ENCODE assay signal across 1 cellular context in the genomic region with DNA sequence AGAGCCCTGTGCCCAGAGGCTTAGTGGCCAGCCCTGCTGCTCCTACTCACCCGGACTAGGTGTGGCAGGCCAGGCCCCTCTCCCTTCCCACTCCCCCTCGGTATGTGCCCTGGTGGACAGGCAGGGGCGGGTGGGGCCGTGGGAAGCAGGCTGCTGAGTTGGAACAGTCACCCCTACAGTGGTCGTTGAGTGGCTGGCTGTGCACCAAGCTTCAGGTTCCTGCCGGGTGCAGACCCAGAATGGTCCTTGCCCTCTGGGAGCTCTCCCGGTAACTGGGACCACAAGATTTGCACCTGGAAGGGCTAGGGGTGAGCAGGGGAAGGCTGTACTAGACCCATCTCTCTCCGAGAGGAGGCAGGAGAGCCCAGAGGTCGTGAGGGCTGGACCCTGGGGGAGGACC.
TF ChIP-seq lines count a peak whose summit lies in the region.

No MANE protein-coding gene starts in this region.

TF ChIP-seq in HEK293, 187 proteins besides CTCF, POLR2A, EP300 and RAD21 (continued from another document):
- TF ChIP-seq, protein P1, sequence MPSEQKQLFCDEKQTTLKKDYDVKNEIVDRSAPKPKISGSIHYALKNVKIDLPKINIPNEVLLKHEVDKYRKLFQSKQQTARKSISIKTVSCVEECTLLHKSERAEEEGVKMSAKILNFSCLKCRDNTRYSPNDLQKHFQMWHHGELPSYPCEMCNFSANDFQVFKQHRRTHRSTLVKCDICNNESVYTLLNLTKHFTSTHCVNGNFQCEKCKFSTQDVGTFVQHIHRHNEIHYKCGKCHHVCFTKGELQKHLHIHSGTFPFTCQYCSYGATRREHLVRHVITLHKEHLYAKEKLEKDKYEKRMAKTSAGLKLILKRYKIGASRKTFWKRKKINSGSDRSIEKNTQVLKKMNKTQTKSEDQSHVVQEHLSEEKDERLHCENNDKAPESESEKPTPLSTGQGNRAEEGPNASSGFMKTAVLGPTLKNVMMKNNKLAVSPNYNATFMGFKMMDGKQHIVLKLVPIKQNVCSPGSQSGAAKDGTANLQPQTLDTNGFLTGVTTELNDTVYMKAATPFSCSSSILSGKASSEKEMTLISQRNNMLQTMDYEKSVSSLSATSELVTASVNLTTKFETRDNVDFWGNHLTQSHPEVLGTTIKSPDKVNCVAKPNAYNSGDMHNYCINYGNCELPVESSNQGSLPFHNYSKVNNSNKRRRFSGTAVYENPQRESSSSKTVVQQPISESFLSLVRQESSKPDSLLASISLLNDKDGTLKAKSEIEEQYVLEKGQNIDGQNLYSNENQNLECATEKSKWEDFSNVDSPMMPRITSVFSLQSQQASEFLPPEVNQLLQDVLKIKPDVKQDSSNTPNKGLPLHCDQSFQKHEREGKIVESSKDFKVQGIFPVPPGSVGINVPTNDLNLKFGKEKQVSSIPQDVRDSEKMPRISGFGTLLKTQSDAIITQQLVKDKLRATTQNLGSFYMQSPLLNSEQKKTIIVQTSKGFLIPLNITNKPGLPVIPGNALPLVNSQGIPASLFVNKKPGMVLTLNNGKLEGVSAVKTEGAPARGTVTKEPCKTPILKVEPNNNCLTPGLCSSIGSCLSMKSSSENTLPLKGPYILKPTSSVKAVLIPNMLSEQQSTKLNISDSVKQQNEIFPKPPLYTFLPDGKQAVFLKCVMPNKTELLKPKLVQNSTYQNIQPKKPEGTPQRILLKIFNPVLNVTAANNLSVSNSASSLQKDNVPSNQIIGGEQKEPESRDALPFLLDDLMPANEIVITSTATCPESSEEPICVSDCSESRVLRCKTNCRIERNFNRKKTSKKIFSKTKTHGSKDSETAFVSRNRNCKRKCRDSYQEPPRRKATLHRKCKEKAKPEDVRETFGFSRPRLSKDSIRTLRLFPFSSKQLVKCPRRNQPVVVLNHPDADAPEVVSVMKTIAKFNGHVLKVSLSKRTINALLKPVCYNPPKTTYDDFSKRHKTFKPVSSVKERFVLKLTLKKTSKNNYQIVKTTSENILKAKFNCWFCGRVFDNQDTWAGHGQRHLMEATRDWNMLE (tag by site-specific recombination; conservative IDR thresholded peaks at IDR 0.05; ENCODE audit: low read depth) = no peak
- TF ChIP-seq, protein P2, sequence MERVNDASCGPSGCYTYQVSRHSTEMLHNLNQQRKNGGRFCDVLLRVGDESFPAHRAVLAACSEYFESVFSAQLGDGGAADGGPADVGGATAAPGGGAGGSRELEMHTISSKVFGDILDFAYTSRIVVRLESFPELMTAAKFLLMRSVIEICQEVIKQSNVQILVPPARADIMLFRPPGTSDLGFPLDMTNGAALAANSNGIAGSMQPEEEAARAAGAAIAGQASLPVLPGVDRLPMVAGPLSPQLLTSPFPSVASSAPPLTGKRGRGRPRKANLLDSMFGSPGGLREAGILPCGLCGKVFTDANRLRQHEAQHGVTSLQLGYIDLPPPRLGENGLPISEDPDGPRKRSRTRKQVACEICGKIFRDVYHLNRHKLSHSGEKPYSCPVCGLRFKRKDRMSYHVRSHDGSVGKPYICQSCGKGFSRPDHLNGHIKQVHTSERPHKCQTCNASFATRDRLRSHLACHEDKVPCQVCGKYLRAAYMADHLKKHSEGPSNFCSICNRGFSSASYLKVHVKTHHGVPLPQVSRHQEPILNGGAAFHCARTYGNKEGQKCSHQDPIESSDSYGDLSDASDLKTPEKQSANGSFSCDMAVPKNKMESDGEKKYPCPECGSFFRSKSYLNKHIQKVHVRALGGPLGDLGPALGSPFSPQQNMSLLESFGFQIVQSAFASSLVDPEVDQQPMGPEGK (tag by site-specific recombination; IDR thresholded peaks at IDR 0.05) = no peak
- no peak for TF ChIP-seq ZNF266 (tag by site-specific recombination; IDR thresholded peaks at IDR 0.05; ENCODE audit: low read depth)
- TF ChIP-seq, protein P3, sequence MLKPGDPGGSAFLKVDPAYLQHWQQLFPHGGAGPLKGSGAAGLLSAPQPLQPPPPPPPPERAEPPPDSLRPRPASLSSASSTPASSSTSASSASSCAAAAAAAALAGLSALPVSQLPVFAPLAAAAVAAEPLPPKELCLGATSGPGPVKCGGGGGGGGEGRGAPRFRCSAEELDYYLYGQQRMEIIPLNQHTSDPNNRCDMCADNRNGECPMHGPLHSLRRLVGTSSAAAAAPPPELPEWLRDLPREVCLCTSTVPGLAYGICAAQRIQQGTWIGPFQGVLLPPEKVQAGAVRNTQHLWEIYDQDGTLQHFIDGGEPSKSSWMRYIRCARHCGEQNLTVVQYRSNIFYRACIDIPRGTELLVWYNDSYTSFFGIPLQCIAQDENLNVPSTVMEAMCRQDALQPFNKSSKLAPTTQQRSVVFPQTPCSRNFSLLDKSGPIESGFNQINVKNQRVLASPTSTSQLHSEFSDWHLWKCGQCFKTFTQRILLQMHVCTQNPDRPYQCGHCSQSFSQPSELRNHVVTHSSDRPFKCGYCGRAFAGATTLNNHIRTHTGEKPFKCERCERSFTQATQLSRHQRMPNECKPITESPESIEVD (tag by site-specific recombination; IDR thresholded peaks at IDR 0.05) = no peak
- peak; percentile 54 for TF ChIP-seq ZFHX2 (tag by site-specific recombination; conservative IDR thresholded peaks at IDR 0.05)
- TF ChIP-seq ZNF394 (tag by site-specific recombination; IDR thresholded peaks at IDR 0.05; ENCODE audit: borderline replicate concordance) = no peak
- TF ChIP-seq ZNF350 (tag by site-specific recombination; IDR thresholded peaks at IDR 0.05) = no peak
- TF ChIP-seq ZNF391 (tag by site-specific recombination; IDR thresholded peaks at IDR 0.05; ENCODE audit: borderline replicate concordance, low read depth) = no peak
- TF ChIP-seq ZNF354C (tag by site-specific recombination; IDR thresholded peaks at IDR 0.05; ENCODE audit: borderline replicate concordance, low read depth) = no peak
- TF ChIP-seq, protein P4, sequence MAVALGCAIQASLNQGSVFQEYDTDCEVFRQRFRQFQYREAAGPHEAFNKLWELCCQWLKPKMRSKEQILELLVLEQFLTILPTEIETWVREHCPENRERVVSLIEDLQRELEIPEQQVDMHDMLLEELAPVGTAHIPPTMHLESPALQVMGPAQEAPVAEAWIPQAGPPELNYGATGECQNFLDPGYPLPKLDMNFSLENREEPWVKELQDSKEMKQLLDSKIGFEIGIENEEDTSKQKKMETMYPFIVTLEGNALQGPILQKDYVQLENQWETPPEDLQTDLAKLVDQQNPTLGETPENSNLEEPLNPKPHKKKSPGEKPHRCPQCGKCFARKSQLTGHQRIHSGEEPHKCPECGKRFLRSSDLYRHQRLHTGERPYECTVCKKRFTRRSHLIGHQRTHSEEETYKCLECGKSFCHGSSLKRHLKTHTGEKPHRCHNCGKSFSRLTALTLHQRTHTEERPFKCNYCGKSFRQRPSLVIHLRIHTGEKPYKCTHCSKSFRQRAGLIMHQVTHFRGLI (tag by site-specific recombination; IDR thresholded peaks at IDR 0.05) = no peak
- peak; percentile 64; the same call in 1 of the 2 replicates for TF ChIP-seq EGR2 (tag by site-specific recombination; IDR thresholded peaks at IDR 0.05; ENCODE audit: low read depth)
- no peak for TF ChIP-seq ZNF274 (IDR thresholded peaks at IDR 0.05; ENCODE audit: low read length)
- TF ChIP-seq ZNF274 (tag by site-specific recombination; IDR thresholded peaks at IDR 0.05; ENCODE audit: borderline replicate concordance) = no peak
